In the genomic region with DNA sequence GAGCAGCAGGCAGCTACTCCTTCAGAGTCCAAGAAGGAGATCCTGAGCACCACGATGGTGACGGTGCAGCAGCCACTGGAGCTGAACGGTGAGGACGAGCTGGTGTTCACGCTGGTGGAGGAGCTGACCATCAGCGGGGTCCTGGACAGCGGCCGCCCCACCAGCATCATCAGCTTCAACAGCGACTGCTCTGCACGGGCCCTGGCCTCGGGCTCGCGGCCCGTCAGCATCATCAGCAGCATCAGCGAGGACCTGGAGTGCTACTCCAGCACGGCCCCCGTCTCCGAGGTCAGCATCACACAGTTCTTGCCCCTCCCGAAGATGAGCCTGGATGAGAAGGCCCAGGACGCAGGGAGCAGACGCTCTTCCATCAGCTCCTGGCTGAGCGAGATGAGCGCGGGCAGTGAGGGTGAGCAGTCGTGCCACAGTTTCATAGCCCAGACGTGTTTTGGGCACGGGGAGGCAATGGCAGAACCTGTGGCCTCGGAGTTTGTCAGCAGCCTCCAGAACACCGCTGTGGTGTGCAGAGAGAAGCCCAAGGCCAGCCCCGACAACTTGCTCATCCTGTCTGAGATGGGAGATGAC, we compare ENCODE assay signal across 20 cellular contexts.
"Had no signal": no experiment of that assay in that cellular context is flagged by ENCODE, and none has a peak within 500 bp of the region (broad histone marks: within the 10 kb centered on the region; RNA-seq: fewer than 3 reads in every experiment).

No MANE protein-coding gene starts in this region.

- H3K4me1 ChIP-seq: pancreas, tibial nerve had no signal

- ATAC-seq: effector memory CD8-positive, alpha-beta T cell; gastroesophageal sphincter; left cardiac atrium; left ventricle myocardium superior; mucosa of descending colon; natural killer cell; right cardiac atrium; stimulated activated effector memory CD8-positive, alpha-beta T cell treated with anti-CD3 and anti-CD28 coated beads, Interleukin-12 subunit alpha, Interleukin-12 subunit beta, amount 100 ng/mL, for 72 hours; stimulated activated naive CD8-positive, alpha-beta T cell treated with anti-CD3 and anti-CD28 coated beads, Interleukin-15, Interleukin-2, amounts not matched to agents 100 U/mL and 50 U/mL, for 24 hours had no signal

- H3K4me2 ChIP-seq: smooth muscle cell had no signal

- H3K9me3 ChIP-seq: esophagus squamous epithelium, gastroesophageal sphincter, mucosa of descending colon, pancreas had no signal

- H3K4me3 ChIP-seq: esophagus squamous epithelium, gastroesophageal sphincter, mucosa of descending colon, pancreas, smooth muscle cell, tibial nerve had no signal

- FAIRE-seq: keratinocyte, pancreas had no signal

- H3K27me3 ChIP-seq: gastroesophageal sphincter, pancreas, tibial nerve had no signal

- H3K27ac ChIP-seq: esophagus squamous epithelium, gastroesophageal sphincter, pancreas, tibial nerve had no signal

- DNase-seq: effector memory CD8-positive, alpha-beta T cell; esophagus squamous epithelium; foreskin fibroblast; glutamatergic neuron; left cardiac atrium; left ventricle myocardium superior; mammary epithelial cell; mucosa of descending colon; natural killer cell; nucleus accumbens; right cardiac atrium; stimulated activated CD4-positive, alpha-beta T cell treated with anti-CD3 and anti-CD28 coated beads, Interleukin-4, amount 100 ng/mL, for 1 hour; stimulated activated CD8-positive, alpha-beta memory T cell treated with anti-CD3 and anti-CD28 coated beads, Interleukin-4, amount 100 ng/mL, for 48 hours; stimulated activated naive CD8-positive, alpha-beta T cell treated with anti-CD3 and anti-CD28 coated beads, Interleukin-15, Interleukin-2, amounts not matched to agents 100 U/mL and 50 U/mL, for 24 hours had no signal

- H3K36me3 ChIP-seq: esophagus squamous epithelium, gastroesophageal sphincter, pancreas had no signal
